Comparison of ENCODE assay signal across 1 cellular context in the genomic region with DNA sequence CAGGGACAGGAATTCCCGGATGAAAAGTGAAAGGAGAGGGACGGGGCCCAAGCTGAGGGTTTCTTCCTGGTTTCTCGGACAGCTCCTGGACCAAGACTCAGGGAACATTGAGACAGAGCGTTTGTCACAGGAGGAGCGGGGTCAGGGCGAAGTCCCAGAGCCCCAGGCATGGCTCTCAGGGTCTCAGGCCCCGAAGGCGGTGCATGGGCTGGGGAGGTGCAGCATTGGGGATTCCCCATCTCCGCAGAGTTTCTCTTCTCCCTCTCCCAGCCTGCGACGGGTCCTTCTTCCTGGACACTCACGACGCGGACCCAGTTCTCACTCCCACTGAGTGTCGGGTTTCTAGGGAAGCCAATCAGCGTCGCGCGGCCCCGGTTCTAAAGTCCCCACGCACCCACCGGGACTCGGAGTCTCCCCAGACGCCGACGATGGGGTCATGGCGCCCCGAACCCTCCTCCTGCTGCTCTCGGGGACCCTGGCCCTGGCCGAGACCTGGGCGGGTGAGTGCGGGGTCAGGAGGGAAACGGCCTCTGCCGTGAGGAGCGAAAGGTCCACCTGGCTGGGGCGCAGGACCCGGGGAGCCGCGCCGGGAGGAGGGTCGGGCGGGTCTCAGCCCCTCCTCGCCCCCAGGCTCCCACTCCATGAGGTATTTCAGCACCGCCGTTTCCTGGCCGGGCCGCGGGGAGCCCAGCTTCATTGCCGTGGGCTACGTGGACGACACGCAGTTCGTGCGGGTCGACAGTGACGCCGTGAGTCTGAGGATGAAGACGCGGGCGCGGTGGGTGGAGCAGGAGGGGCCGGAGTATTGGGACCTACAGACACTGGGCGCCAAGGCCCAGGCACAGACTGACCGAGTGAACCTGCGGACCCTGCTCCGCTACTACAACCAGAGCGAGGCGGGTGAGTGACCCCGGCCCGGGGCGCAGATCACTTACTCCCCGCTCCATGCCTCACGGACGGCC.
TF ChIP-seq lines count a peak whose summit lies in the region.

No MANE protein-coding gene starts in this region.

TF ChIP-seq in HepG2, 621 proteins besides CTCF, POLR2A, EP300 and RAD21 (continued from another document and continues in another):
- TF ChIP-seq, protein P1, sequence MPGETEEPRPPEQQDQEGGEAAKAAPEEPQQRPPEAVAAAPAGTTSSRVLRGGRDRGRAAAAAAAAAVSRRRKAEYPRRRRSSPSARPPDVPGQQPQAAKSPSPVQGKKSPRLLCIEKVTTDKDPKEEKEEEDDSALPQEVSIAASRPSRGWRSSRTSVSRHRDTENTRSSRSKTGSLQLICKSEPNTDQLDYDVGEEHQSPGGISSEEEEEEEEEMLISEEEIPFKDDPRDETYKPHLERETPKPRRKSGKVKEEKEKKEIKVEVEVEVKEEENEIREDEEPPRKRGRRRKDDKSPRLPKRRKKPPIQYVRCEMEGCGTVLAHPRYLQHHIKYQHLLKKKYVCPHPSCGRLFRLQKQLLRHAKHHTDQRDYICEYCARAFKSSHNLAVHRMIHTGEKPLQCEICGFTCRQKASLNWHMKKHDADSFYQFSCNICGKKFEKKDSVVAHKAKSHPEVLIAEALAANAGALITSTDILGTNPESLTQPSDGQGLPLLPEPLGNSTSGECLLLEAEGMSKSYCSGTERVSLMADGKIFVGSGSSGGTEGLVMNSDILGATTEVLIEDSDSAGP (CRISPR knock-in tag; IDR thresholded peaks at IDR 0.05; ENCODE audit: borderline replicate concordance), result peak; percentile 56; the same call in 1 of the 2 replicates
- TF ChIP-seq PRDM10 (CRISPR knock-in tag; IDR thresholded peaks at IDR 0.05; ENCODE audit: low read depth) (no peak), NFE2L1 (CRISPR knock-in tag; IDR thresholded peaks at IDR 0.05; ENCODE audit: borderline replicate concordance) (no peak), GABPB1 (CRISPR knock-in tag; IDR thresholded peaks at IDR 0.05) (peak; percentile 41; the same call in 1 of the 2 replicates), RXRA (CRISPR knock-in tag; IDR thresholded peaks at IDR 0.05) (no peak), MTERF4 (CRISPR knock-in tag; IDR thresholded peaks at IDR 0.05) (0 out of 2 replicates have a peak, but pooled peaks have one; percentile 35), ZBTB7A (CRISPR knock-in tag; IDR thresholded peaks at IDR 0.05) (peak; percentile 88), ZBTB10 (CRISPR knock-in tag; IDR thresholded peaks at IDR 0.05; ENCODE audit: borderline replicate concordance) (0 out of 2 replicates have a peak, but pooled peaks have one; percentile 27), ZNF18 (CRISPR knock-in tag; IDR thresholded peaks at IDR 0.05; ENCODE audit: insufficient replicate concordance) (peak; percentile 39), ZNF777 (CRISPR knock-in tag; IDR thresholded peaks at IDR 0.05) (peak; percentile 56; the same call in 1 of the 2 replicates), HDAC1 (CRISPR knock-in tag; IDR thresholded peaks at IDR 0.05) (0 out of 2 replicates have a peak, but pooled peaks have one; percentile 19), ZNF451 (CRISPR knock-in tag; IDR thresholded peaks at IDR 0.05) (0 out of 2 replicates have a peak, but pooled peaks have one; percentile 21), RAD51 (IDR thresholded peaks at IDR 0.05; ENCODE audit: borderline replicate concordance) (no peak), DR1 (CRISPR knock-in tag; IDR thresholded peaks at IDR 0.05) (0 out of 2 replicates have a peak, but pooled peaks have one; percentile 40), SRY (CRISPR knock-in tag; IDR thresholded peaks at IDR 0.05) (0 out of 2 replicates have a peak, but pooled peaks have one; percentile 9), ZNF713 (CRISPR knock-in tag; IDR thresholded peaks at IDR 0.05) (0 out of 2 replicates have a peak, but pooled peaks have one; percentile 12), ZNF235 (CRISPR knock-in tag; IDR thresholded peaks at IDR 0.05; ENCODE audit: borderline replicate concordance) (0 out of 2 replicates have a peak, but pooled peaks have one; percentile 44), ZNF263 (CRISPR knock-in tag; IDR thresholded peaks at IDR 0.05) (peak; percentile 35; the same call in 1 of the 2 replicates), ZNF687 (CRISPR knock-in tag; IDR thresholded peaks at IDR 0.05) (peak; percentile 76), ZNF598 (CRISPR knock-in tag; IDR thresholded peaks at IDR 0.05; ENCODE audit: borderline replicate concordance) (0 out of 2 replicates have a peak, but pooled peaks have one; percentile 5), CHCHD3 (CRISPR knock-in tag; IDR thresholded peaks at IDR 0.05) (0 out of 2 replicates have a peak, but pooled peaks have one; percentile 42), ZFY (CRISPR knock-in tag; IDR thresholded peaks at IDR 0.05) (peak; percentile 46; the same call in 1 of the 2 replicates)
- TF ChIP-seq, protein P2, sequence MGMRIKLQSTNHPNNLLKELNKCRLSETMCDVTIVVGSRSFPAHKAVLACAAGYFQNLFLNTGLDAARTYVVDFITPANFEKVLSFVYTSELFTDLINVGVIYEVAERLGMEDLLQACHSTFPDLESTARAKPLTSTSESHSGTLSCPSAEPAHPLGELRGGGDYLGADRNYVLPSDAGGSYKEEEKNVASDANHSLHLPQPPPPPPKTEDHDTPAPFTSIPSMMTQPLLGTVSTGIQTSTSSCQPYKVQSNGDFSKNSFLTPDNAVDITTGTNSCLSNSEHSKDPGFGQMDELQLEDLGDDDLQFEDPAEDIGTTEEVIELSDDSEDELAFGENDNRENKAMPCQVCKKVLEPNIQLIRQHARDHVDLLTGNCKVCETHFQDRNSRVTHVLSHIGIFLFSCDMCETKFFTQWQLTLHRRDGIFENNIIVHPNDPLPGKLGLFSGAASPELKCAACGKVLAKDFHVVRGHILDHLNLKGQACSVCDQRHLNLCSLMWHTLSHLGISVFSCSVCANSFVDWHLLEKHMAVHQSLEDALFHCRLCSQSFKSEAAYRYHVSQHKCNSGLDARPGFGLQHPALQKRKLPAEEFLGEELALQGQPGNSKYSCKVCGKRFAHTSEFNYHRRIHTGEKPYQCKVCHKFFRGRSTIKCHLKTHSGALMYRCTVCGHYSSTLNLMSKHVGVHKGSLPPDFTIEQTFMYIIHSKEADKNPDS (CRISPR knock-in tag; IDR thresholded peaks at IDR 0.05), result no peak
- TF ChIP-seq, protein P3, sequence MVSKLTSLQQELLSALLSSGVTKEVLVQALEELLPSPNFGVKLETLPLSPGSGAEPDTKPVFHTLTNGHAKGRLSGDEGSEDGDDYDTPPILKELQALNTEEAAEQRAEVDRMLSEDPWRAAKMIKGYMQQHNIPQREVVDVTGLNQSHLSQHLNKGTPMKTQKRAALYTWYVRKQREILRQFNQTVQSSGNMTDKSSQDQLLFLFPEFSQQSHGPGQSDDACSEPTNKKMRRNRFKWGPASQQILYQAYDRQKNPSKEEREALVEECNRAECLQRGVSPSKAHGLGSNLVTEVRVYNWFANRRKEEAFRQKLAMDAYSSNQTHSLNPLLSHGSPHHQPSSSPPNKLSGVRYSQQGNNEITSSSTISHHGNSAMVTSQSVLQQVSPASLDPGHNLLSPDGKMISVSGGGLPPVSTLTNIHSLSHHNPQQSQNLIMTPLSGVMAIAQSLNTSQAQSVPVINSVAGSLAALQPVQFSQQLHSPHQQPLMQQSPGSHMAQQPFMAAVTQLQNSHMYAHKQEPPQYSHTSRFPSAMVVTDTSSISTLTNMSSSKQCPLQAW (CRISPR knock-in tag; IDR thresholded peaks at IDR 0.05), result no peak
- TF ChIP-seq, protein P4, sequence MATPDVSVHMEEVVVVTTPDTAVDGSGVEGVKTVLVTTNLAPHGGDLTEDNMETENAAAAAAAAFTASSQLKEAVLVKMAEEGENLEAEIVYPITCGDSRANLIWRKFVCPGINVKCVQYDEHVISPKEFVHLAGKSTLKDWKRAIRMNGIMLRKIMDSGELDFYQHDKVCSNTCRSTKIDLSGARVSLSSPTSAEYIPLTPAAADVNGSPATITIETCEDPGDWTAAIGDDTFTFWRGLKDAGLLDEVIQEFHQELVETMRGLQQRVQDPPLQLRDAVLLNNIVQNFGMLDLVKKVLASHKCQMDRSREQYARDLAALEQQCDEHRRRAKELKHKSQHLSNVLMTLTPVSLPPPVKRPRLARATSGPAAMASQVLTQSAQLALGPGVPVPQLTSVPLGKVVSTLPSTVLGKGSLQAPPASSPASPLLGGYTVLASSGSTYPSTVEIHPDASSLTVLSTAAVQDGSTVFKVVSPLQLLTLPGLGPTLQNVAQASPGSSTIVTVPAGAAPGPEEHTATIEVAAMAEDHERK (CRISPR knock-in tag; IDR thresholded peaks at IDR 0.05; ENCODE audit: low read depth), result no peak
